ENCODE assay signal across 4 cellular contexts in genomic region chr17:49279263-49280015, GRCh38. TPM values are rescaled to one million over a fixed set of nuclear protein-coding genes. Genes with fewer than 3 reads are reported as not detected.
"Had no signal": no experiment of that assay in that cellular context is flagged by ENCODE, and none has a peak within 500 bp of the region (broad histone marks: within the 10 kb centered on the region; RNA-seq: fewer than 3 reads in every experiment).

No MANE protein-coding gene starts in this region.

RNA-seq across cellular contexts. Expression of gene PHOSPHO1, which starts 48.9 kb away (rescaled TPM):
- total RNA-seq: kidney epithelial cell; naive thymus-derived CD8-positive, alpha-beta T cell; neural crest cell; vagina had no signal
